In genomic region chr11:32616903-32617302, GRCh38 we compare ENCODE assay signal across 35 cellular contexts.
"Had no signal": no experiment of that assay in that cellular context is flagged by ENCODE, and none has a peak within 500 bp of the region (broad histone marks: within the 10 kb centered on the region; RNA-seq: fewer than 3 reads in every experiment).

No MANE protein-coding gene starts in this region.

- H3K27ac ChIP-seq: KMS-11 had no signal

- DNase-seq: Karpas-422, Kasumi-1, KG1, MG63, MM.1S, MV-4-11, NCI-H1048, NCI-H1092, NCI-H1092 treated with DMSO at 0.1 percent for 48 hours, NCI-H1105, NCI-H1105 treated with DMSO at 0.1 percent for 48 hours, NCI-H1417, NCI-H1417 treated with DMSO at 0.1 percent for 48 hours, NCI-H1436, NCI-H1436 treated with DMSO at 0.1 percent for 48 hours, NCI-H146, NCI-H1694, NCI-H1694 treated with DMSO at 0.1 percent for 48 hours, NCI-H187, NCI-H187 treated with DMSO at 0.1 percent for 48 hours, NCI-H1930, NCI-H2029, NCI-H2029 treated with DMSO at 0.1 percent for 48 hours, NCI-H2081, NCI-H2081 treated with DMSO at 0.1 percent for 48 hours, NCI-H2107, NCI-H2171, NCI-H2171 treated with DMSO at 0.1 percent for 48 hours, NCI-H2227 treated with DMSO at 0.1 percent for 48 hours, NCI-H226, NCI-H345, NCI-H446, NCI-H446 treated with DMSO at 0.1 percent for 48 hours, NCI-H510A had no signal

- H3K27me3 ChIP-seq: MG63 had no signal

- H3K4me3 ChIP-seq: MG63 had no signal

- H3K9me3 ChIP-seq: MG63 had no signal
